In the genomic region with DNA sequence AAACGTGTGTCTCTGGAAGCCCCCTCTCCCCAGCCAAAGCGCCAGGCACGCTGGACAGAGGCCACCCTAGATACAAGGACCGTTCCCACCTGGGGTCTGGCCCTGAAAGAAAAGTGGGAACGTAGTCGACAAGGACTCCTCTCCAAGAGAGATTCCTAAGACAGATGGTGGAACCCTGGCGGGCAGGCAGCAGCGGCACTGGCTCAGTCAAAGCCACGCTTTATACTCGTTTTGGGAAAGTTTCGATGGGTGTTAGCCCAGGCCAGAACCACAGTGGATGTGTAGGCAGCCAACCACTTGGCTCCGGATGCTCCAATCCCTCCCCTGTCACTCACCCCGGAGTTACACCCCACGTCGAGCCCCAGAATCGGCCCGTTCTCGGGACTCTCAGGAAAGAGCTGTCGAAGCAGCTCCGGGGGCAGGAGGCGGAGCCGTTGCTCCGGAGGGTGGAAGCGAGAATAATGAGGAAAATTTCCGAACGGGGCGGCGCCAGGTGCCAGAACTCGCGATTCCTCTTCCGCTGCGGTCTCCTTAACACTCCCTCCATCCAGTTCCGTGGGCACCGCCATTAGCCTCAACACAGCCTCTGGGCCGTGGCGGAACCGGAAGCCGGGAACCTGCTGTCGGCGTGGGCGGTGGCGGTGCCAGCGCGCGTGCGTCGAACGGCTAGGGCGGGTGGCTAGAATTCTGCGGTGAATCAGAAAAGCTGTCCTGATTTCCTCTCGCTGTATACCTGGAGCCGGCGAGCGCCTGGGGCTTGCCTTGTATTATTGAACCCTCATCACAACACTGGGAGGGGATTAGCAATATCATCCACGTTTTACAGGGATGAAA, we compare ENCODE assay signal across 1 cellular context.
TF ChIP-seq lines count a peak whose summit lies in the region.

BCDIN3D (minus strand) TSS at position 588 of the 834 bp plus-strand sequence; CDS start at position 569, 19 bp downstream.

TF ChIP-seq in HepG2, 621 proteins besides CTCF, POLR2A, EP300 and RAD21 (continued from another document and continues in another):
- TF ChIP-seq ZNF687 (CRISPR knock-in tag; IDR thresholded peaks at IDR 0.05) = peak; percentile 97
- TF ChIP-seq CENPT (CRISPR knock-in tag; IDR thresholded peaks at IDR 0.05; ENCODE audit: low read depth) = 0 out of 2 replicates have a peak, but pooled peaks have one; percentile 54
- TF ChIP-seq NR2F2 (IDR thresholded peaks at IDR 0.05; ENCODE audit: borderline replicate concordance, low read depth) = no peak
- no peak for TF ChIP-seq ZNF549 (CRISPR knock-in tag; IDR thresholded peaks at IDR 0.05)
- TF ChIP-seq, protein P1, sequence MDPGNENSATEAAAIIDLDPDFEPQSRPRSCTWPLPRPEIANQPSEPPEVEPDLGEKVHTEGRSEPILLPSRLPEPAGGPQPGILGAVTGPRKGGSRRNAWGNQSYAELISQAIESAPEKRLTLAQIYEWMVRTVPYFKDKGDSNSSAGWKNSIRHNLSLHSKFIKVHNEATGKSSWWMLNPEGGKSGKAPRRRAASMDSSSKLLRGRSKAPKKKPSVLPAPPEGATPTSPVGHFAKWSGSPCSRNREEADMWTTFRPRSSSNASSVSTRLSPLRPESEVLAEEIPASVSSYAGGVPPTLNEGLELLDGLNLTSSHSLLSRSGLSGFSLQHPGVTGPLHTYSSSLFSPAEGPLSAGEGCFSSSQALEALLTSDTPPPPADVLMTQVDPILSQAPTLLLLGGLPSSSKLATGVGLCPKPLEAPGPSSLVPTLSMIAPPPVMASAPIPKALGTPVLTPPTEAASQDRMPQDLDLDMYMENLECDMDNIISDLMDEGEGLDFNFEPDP (CRISPR knock-in tag; conservative IDR thresholded peaks at IDR 0.05) = no peak
- TF ChIP-seq ZNF343 (CRISPR knock-in tag; IDR thresholded peaks at IDR 0.05) = no peak
- no peak for TF ChIP-seq ZNF883 (CRISPR knock-in tag; IDR thresholded peaks at IDR 0.05; ENCODE audit: not compliant biosample characterization)
- no peak for TF ChIP-seq ZNF546 (CRISPR knock-in tag; conservative IDR thresholded peaks at IDR 0.05)
- no peak for TF ChIP-seq ZBTB7B (CRISPR knock-in tag; IDR thresholded peaks at IDR 0.05)
- TF ChIP-seq ZNF460 (CRISPR knock-in tag; IDR thresholded peaks at IDR 0.05; ENCODE audit: borderline replicate concordance) = no peak
- TF ChIP-seq TP53 (CRISPR knock-in tag; conservative IDR thresholded peaks at IDR 0.05) = no peak
- no peak for TF ChIP-seq U2AF1 (optimal IDR thresholded peaks at IDR 0.05; ENCODE audit: low read depth, low read length)
- peak; percentile 90 for TF ChIP-seq ZNF44 (CRISPR knock-in tag; IDR thresholded peaks at IDR 0.05)
- TF ChIP-seq, protein P2, sequence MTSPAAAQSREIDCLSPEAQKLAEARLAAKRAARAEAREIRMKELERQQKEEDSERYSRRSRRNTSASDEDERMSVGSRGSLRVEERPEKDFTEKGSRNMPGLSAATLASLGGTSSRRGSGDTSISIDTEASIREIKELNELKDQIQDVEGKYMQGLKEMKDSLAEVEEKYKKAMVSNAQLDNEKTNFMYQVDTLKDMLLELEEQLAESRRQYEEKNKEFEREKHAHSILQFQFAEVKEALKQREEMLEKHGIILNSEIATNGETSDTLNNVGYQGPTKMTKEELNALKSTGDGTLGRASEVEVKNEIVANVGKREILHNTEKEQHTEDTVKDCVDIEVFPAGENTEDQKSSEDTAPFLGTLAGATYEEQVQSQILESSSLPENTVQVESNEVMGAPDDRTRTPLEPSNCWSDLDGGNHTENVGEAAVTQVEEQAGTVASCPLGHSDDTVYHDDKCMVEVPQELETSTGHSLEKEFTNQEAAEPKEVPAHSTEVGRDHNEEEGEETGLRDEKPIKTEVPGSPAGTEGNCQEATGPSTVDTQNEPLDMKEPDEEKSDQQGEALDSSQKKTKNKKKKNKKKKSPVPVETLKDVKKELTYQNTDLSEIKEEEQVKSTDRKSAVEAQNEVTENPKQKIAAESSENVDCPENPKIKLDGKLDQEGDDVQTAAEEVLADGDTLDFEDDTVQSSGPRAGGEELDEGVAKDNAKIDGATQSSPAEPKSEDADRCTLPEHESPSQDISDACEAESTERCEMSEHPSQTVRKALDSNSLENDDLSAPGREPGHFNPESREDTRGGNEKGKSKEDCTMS (CRISPR knock-in tag; conservative IDR thresholded peaks at IDR 0.05) = no peak
- TF ChIP-seq BCL6 (CRISPR knock-in tag; IDR thresholded peaks at IDR 0.05) = no peak
- TF ChIP-seq ZNF296 (CRISPR knock-in tag; conservative IDR thresholded peaks at IDR 0.05) = no peak; the same call in 1 of the 2 replicates
- no peak for TF ChIP-seq SMARCC2 (IDR thresholded peaks at IDR 0.05)
- no peak for TF ChIP-seq ZNF670 (CRISPR knock-in tag; IDR thresholded peaks at IDR 0.05; ENCODE audit: borderline replicate concordance)
- TF ChIP-seq TEF (CRISPR knock-in tag; IDR thresholded peaks at IDR 0.05) = no peak
- TF ChIP-seq KMT2B (CRISPR knock-in tag; IDR thresholded peaks at IDR 0.05) = 0 out of 2 replicates have a peak, but pooled peaks have one; percentile 50
- TF ChIP-seq MTF2 (CRISPR knock-in tag; IDR thresholded peaks at IDR 0.05; ENCODE audit: borderline replicate concordance) = no peak
- no peak for TF ChIP-seq ATF7 (IDR thresholded peaks at IDR 0.05)
- TF ChIP-seq ATF7 (CRISPR knock-in tag; IDR thresholded peaks at IDR 0.05) = no peak
- TF ChIP-seq ZNF251 (CRISPR knock-in tag; IDR thresholded peaks at IDR 0.05) = no peak
- TF ChIP-seq ZNF761 (CRISPR knock-in tag; conservative IDR thresholded peaks at IDR 0.05) = no peak
- TF ChIP-seq, protein P3, sequence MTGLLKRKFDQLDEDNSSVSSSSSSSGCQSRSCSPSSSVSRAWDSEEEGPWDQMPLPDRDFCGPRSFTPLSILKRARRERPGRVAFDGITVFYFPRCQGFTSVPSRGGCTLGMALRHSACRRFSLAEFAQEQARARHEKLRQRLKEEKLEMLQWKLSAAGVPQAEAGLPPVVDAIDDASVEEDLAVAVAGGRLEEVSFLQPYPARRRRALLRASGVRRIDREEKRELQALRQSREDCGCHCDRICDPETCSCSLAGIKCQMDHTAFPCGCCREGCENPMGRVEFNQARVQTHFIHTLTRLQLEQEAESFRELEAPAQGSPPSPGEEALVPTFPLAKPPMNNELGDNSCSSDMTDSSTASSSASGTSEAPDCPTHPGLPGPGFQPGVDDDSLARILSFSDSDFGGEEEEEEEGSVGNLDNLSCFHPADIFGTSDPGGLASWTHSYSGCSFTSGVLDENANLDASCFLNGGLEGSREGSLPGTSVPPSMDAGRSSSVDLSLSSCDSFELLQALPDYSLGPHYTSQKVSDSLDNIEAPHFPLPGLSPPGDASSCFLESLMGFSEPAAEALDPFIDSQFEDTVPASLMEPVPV (CRISPR knock-in tag; IDR thresholded peaks at IDR 0.05) = peak; percentile 39; the same call in 1 of the 2 replicates
- TF ChIP-seq HOXA9 (CRISPR knock-in tag; IDR thresholded peaks at IDR 0.05; ENCODE audit: borderline replicate concordance) = no peak
- TF ChIP-seq ZFP36L1 (CRISPR knock-in tag; IDR thresholded peaks at IDR 0.05) = no peak; the same call in 1 of the 2 replicates
- TF ChIP-seq ZNF597 (CRISPR knock-in tag; IDR thresholded peaks at IDR 0.05) = no peak
- TF ChIP-seq ASH2L (IDR thresholded peaks at IDR 0.05; ENCODE audit: insufficient read length, low read depth, low read length) = peak; percentile 46
- TF ChIP-seq DMAP1 (CRISPR knock-in tag; IDR thresholded peaks at IDR 0.05) = peak; percentile 84
- TF ChIP-seq ZFP36 (IDR thresholded peaks at IDR 0.05; ENCODE audit: borderline replicate concordance, low read depth, low read length, partially characterized antibody) = no peak
- no peak for TF ChIP-seq ZNF10 (CRISPR knock-in tag; IDR thresholded peaks at IDR 0.05; ENCODE audit: borderline replicate concordance, low read depth)
- 0 out of 2 replicates have a peak, but pooled peaks have one; percentile 32 for TF ChIP-seq ZNF367 (CRISPR knock-in tag; IDR thresholded peaks at IDR 0.05; ENCODE audit: borderline replicate concordance)
- peak; percentile 69 for TF ChIP-seq ZNF772 (CRISPR knock-in tag; IDR thresholded peaks at IDR 0.05)
- TF ChIP-seq, protein P4, sequence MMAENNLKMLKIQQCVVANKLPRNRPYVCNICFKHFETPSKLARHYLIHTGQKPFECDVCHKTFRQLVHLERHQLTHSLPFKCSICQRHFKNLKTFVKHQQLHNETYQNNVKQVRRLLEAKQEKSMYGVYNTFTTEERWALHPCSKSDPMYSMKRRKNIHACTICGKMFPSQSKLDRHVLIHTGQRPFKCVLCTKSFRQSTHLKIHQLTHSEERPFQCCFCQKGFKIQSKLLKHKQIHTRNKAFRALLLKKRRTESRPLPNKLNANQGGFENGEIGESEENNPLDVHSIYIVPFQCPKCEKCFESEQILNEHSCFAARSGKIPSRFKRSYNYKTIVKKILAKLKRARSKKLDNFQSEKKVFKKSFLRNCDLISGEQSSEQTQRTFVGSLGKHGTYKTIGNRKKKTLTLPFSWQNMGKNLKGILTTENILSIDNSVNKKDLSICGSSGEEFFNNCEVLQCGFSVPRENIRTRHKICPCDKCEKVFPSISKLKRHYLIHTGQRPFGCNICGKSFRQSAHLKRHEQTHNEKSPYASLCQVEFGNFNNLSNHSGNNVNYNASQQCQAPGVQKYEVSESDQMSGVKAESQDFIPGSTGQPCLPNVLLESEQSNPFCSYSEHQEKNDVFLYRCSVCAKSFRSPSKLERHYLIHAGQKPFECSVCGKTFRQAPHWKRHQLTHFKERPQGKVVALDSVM (CRISPR knock-in tag; IDR thresholded peaks at IDR 0.05) = no peak; the same call in 1 of the 2 replicates
- TF ChIP-seq HNF1B (CRISPR knock-in tag; IDR thresholded peaks at IDR 0.05) = peak; percentile 64
- TF ChIP-seq SPEN (CRISPR knock-in tag; IDR thresholded peaks at IDR 0.05; ENCODE audit: low read depth) = peak; percentile 88
- no peak for TF ChIP-seq TEAD2 (CRISPR knock-in tag; IDR thresholded peaks at IDR 0.05)
- TF ChIP-seq, protein P5, sequence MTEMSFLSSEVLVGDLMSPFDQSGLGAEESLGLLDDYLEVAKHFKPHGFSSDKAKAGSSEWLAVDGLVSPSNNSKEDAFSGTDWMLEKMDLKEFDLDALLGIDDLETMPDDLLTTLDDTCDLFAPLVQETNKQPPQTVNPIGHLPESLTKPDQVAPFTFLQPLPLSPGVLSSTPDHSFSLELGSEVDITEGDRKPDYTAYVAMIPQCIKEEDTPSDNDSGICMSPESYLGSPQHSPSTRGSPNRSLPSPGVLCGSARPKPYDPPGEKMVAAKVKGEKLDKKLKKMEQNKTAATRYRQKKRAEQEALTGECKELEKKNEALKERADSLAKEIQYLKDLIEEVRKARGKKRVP (CRISPR knock-in tag; IDR thresholded peaks at IDR 0.05) = no peak
- TF ChIP-seq SIX1 (CRISPR knock-in tag; IDR thresholded peaks at IDR 0.05; ENCODE audit: borderline replicate concordance) = no peak
- TF ChIP-seq ZNF274 (CRISPR knock-in tag; IDR thresholded peaks at IDR 0.05) = peak; percentile 29; the same call in 1 of the 2 replicates
- no peak for TF ChIP-seq ZFP36L2 (CRISPR knock-in tag; IDR thresholded peaks at IDR 0.05)
- TF ChIP-seq, protein P6, sequence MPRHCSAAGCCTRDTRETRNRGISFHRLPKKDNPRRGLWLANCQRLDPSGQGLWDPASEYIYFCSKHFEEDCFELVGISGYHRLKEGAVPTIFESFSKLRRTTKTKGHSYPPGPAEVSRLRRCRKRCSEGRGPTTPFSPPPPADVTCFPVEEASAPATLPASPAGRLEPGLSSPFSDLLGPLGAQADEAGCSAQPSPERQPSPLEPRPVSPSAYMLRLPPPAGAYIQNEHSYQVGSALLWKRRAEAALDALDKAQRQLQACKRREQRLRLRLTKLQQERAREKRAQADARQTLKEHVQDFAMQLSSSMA (CRISPR knock-in tag; IDR thresholded peaks at IDR 0.05) = 0 out of 2 replicates have a peak, but pooled peaks have one; percentile 81
